19 cellular contexts compared by ENCODE assay signal in the genomic region with DNA sequence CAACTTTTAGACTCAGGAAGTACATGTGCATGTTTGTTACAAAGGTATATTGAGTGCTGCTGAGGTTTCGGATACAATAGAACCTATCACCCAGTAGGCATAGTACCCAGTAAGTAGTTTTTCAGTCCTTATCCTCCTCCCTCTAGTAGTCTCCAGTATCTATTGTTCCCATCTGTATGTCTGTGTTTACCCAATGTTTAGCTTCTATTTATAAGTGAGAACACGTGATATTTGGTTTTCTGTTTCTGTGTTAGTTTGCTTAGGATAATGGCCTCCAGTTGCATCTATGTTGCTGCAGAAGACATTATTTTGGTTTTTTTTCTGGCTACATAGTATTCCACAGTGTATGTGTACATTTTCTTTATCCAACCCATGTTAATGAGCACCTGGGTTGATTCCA.
"Had no signal": no experiment of that assay in that cellular context is flagged by ENCODE, and none has a peak within 500 bp of the region (broad histone marks: within the 10 kb centered on the region; RNA-seq: fewer than 3 reads in every experiment).

No MANE protein-coding gene starts in this region.

- FAIRE-seq: small intestine, urothelium cell line had no signal

- DNase-seq: occipital lobe; ovary; posterior cingulate gyrus; psoas muscle; right cardiac atrium; right lobe of liver; sigmoid colon; small intestine; stimulated activated CD4-positive, alpha-beta T cell treated with anti-CD3 and anti-CD28 coated beads, Interleukin-15, amount 100 ng/mL, for 24 hours; stimulated activated CD4-positive, alpha-beta T cell treated with anti-CD3 and anti-CD28 coated beads, Interleukin-2, amount 100 ng/mL, for 24 hours; stimulated activated CD4-positive, alpha-beta T cell treated with anti-CD3 and anti-CD28 coated beads, Interleukin-2, amount 100 ng/mL, for 48 hours; stimulated activated CD4-positive, alpha-beta T cell treated with anti-CD3 and anti-CD28 coated beads, Interleukin-4, amount 100 ng/mL, for 24 hours; stimulated activated naive B cell treated with anti-CD40 and anti-IgM and Interleukin-4, amounts not matched to agents 10 μg/mL and 1 μg/mL and 100 μg/mL, for 72 hours; stimulated activated naive CD4-positive, alpha-beta T cell treated with Interleukin-2 at 50 U/mL for 16 hours; stomach; thyroid gland; trophoblast cell; upper lobe of left lung had no signal
